ENCODE assay signal across 2 cellular contexts in the genomic region with DNA sequence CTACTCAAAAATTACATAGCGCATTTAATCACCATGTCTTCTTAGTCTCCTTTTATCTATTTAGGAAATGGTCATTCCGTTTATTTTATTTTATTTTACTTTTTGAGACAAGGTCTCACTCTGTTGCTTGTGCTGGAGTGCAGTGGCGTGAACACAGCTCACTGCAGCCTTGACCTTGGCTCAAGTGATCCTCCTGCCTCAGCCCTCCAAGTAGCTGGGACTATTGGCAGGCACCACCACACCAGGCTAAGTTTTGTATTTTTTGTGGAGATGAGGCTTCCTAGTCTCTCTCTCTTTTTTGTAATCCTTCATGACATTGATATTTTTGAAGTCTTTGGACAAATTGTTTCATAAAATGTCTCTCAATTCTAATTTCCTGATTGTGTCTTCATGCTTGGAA.
TF ChIP-seq lines count a peak whose summit lies in the region.

No MANE protein-coding gene starts in this region.

TF ChIP-seq in IMR-90, 13 proteins besides CTCF, POLR2A, EP300 and RAD21:
- no peak for TF ChIP-seq NFE2L2 (IDR thresholded peaks at IDR 0.05; ENCODE audit: low read depth, low read length)
- TF ChIP-seq, protein P1, sequence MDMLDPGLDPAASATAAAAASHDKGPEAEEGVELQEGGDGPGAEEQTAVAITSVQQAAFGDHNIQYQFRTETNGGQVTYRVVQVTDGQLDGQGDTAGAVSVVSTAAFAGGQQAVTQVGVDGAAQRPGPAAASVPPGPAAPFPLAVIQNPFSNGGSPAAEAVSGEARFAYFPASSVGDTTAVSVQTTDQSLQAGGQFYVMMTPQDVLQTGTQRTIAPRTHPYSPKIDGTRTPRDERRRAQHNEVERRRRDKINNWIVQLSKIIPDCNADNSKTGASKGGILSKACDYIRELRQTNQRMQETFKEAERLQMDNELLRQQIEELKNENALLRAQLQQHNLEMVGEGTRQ (IDR thresholded peaks at IDR 0.05; ENCODE audit: low read depth, low read length): no peak
- TF ChIP-seq, protein P2, sequence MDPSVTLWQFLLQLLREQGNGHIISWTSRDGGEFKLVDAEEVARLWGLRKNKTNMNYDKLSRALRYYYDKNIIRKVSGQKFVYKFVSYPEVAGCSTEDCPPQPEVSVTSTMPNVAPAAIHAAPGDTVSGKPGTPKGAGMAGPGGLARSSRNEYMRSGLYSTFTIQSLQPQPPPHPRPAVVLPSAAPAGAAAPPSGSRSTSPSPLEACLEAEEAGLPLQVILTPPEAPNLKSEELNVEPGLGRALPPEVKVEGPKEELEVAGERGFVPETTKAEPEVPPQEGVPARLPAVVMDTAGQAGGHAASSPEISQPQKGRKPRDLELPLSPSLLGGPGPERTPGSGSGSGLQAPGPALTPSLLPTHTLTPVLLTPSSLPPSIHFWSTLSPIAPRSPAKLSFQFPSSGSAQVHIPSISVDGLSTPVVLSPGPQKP (IDR thresholded peaks at IDR 0.05; ENCODE audit: borderline replicate concordance, low read depth, low read length): no peak
- no peak for TF ChIP-seq MAZ (IDR thresholded peaks at IDR 0.05; ENCODE audit: borderline replicate concordance, low read depth, low read length)
TF ChIP-seq in IMR-90: peak in this region for 0.

TF ChIP-seq in K562, 482 proteins besides CTCF, POLR2A, EP300 and RAD21:
- TF ChIP-seq KHSRP (IDR thresholded peaks at IDR 0.05) (no peak), ZNF408 (CRISPR knock-in tag; IDR thresholded peaks at IDR 0.05; ENCODE audit: low read depth) (no peak), SREBF2 (CRISPR knock-in tag; IDR thresholded peaks at IDR 0.05) (no peak), PHF8 (IDR thresholded peaks at IDR 0.05; ENCODE audit: borderline replicate concordance, low read length) (no peak), CCAR2 (IDR thresholded peaks at IDR 0.05; ENCODE audit: low read depth, low read length) (no peak), ZNF143 (CRISPR knock-in tag; IDR thresholded peaks at IDR 0.05) (no peak), MTA1 (IDR thresholded peaks at IDR 0.05; ENCODE audit: borderline replicate concordance) (no peak)
- TF ChIP-seq, protein P3, sequence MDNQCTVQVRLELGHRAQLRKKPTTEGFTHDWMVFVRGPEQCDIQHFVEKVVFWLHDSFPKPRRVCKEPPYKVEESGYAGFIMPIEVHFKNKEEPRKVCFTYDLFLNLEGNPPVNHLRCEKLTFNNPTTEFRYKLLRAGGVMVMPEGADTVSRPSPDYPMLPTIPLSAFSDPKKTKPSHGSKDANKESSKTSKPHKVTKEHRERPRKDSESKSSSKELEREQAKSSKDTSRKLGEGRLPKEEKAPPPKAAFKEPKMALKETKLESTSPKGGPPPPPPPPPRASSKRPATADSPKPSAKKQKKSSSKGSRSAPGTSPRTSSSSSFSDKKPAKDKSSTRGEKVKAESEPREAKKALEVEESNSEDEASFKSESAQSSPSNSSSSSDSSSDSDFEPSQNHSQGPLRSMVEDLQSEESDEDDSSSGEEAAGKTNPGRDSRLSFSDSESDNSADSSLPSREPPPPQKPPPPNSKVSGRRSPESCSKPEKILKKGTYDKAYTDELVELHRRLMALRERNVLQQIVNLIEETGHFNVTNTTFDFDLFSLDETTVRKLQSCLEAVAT (IDR thresholded peaks at IDR 0.05): no peak
